ENCODE assay signal across 1 cellular context in the genomic region with DNA sequence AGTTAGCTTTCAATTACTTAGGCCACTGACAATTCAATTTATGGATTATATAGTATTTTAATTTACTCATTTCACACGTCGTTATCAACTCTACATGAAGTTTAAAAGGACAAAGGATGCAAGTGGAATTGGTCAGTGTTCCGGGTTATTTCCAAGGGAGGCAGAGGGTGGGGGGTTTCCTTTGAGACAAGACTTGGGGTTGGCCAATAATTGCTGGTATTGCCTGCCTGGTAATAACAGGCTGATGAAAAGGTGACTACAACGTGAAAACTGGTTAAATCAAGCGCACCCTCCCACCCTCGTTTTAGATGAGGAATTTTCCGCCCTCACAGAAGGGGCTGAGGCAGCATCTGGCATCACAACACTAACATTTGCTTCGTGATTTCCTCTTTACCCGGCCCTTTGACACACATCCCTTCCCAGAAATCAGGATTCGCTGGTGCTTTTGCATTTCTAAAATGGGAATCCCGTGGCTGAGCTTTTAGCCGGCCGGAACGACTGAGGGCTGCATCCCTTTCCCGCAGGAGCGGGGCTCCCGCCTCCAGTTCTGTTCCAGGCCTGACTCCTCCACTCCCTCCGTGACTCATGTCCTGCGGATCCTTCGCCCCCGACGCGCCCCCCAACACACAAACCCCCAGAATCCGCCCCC.
TF ChIP-seq lines count a peak whose summit lies in the region.

No MANE protein-coding gene starts in this region.

TF ChIP-seq in HEK293, 187 proteins besides CTCF, POLR2A, EP300 and RAD21 (continued from another document):
- TF ChIP-seq, protein P1, sequence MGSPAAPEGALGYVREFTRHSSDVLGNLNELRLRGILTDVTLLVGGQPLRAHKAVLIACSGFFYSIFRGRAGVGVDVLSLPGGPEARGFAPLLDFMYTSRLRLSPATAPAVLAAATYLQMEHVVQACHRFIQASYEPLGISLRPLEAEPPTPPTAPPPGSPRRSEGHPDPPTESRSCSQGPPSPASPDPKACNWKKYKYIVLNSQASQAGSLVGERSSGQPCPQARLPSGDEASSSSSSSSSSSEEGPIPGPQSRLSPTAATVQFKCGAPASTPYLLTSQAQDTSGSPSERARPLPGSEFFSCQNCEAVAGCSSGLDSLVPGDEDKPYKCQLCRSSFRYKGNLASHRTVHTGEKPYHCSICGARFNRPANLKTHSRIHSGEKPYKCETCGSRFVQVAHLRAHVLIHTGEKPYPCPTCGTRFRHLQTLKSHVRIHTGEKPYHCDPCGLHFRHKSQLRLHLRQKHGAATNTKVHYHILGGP (tag by site-specific recombination; IDR thresholded peaks at IDR 0.05) = no peak
- TF ChIP-seq ZNF423 (tag by site-specific recombination; IDR thresholded peaks at IDR 0.05) (no peak), ZNF837 (tag by site-specific recombination; IDR thresholded peaks at IDR 0.05) (no peak), ZNF548 (tag by site-specific recombination; IDR thresholded peaks at IDR 0.05) (no peak), ZNF664 (tag by site-specific recombination; IDR thresholded peaks at IDR 0.05) (peak; percentile 37; the same call in 1 of the 2 replicates), ZNF239 (tag by site-specific recombination; IDR thresholded peaks at IDR 0.05) (no peak), ZNF292 (tag by site-specific recombination; IDR thresholded peaks at IDR 0.05; ENCODE audit: borderline replicate concordance, low read depth) (no peak), ZBTB7A (tag by site-specific recombination; IDR thresholded peaks at IDR 0.05; ENCODE audit: low read depth) (no peak), ZNF701 (tag by site-specific recombination; IDR thresholded peaks at IDR 0.05) (no peak), EGR2 (tag by site-specific recombination; IDR thresholded peaks at IDR 0.05; ENCODE audit: low read depth) (peak; percentile 92; the same call in 1 of the 2 replicates), SP7 (tag by site-specific recombination; IDR thresholded peaks at IDR 0.05) (peak; percentile 97), ZNF341 (tag by site-specific recombination; IDR thresholded peaks at IDR 0.05; ENCODE audit: low read depth) (peak; percentile 98), ZNF544 (tag by site-specific recombination; IDR thresholded peaks at IDR 0.05) (no peak), ZNF16 (tag by site-specific recombination; IDR thresholded peaks at IDR 0.05; ENCODE audit: low read depth) (no peak), ZNF549 (tag by site-specific recombination; IDR thresholded peaks at IDR 0.05) (no peak), ZNF121 (tag by site-specific recombination; IDR thresholded peaks at IDR 0.05) (no peak), ZNF114 (tag by site-specific recombination; IDR thresholded peaks at IDR 0.05) (no peak), ZNF514 (tag by site-specific recombination; IDR thresholded peaks at IDR 0.05) (no peak), ZNF184 (tag by site-specific recombination; IDR thresholded peaks at IDR 0.05) (no peak), ZNF223 (tag by site-specific recombination; IDR thresholded peaks at IDR 0.05) (no peak), GLI2 (tag by site-specific recombination; IDR thresholded peaks at IDR 0.05; ENCODE audit: borderline replicate concordance, low read depth) (no peak)
- TF ChIP-seq, protein P2, sequence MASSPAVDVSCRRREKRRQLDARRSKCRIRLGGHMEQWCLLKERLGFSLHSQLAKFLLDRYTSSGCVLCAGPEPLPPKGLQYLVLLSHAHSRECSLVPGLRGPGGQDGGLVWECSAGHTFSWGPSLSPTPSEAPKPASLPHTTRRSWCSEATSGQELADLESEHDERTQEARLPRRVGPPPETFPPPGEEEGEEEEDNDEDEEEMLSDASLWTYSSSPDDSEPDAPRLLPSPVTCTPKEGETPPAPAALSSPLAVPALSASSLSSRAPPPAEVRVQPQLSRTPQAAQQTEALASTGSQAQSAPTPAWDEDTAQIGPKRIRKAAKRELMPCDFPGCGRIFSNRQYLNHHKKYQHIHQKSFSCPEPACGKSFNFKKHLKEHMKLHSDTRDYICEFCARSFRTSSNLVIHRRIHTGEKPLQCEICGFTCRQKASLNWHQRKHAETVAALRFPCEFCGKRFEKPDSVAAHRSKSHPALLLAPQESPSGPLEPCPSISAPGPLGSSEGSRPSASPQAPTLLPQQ (tag by site-specific recombination; IDR thresholded peaks at IDR 0.05) = no peak
- TF ChIP-seq, protein P3, sequence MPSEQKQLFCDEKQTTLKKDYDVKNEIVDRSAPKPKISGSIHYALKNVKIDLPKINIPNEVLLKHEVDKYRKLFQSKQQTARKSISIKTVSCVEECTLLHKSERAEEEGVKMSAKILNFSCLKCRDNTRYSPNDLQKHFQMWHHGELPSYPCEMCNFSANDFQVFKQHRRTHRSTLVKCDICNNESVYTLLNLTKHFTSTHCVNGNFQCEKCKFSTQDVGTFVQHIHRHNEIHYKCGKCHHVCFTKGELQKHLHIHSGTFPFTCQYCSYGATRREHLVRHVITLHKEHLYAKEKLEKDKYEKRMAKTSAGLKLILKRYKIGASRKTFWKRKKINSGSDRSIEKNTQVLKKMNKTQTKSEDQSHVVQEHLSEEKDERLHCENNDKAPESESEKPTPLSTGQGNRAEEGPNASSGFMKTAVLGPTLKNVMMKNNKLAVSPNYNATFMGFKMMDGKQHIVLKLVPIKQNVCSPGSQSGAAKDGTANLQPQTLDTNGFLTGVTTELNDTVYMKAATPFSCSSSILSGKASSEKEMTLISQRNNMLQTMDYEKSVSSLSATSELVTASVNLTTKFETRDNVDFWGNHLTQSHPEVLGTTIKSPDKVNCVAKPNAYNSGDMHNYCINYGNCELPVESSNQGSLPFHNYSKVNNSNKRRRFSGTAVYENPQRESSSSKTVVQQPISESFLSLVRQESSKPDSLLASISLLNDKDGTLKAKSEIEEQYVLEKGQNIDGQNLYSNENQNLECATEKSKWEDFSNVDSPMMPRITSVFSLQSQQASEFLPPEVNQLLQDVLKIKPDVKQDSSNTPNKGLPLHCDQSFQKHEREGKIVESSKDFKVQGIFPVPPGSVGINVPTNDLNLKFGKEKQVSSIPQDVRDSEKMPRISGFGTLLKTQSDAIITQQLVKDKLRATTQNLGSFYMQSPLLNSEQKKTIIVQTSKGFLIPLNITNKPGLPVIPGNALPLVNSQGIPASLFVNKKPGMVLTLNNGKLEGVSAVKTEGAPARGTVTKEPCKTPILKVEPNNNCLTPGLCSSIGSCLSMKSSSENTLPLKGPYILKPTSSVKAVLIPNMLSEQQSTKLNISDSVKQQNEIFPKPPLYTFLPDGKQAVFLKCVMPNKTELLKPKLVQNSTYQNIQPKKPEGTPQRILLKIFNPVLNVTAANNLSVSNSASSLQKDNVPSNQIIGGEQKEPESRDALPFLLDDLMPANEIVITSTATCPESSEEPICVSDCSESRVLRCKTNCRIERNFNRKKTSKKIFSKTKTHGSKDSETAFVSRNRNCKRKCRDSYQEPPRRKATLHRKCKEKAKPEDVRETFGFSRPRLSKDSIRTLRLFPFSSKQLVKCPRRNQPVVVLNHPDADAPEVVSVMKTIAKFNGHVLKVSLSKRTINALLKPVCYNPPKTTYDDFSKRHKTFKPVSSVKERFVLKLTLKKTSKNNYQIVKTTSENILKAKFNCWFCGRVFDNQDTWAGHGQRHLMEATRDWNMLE (tag by site-specific recombination; conservative IDR thresholded peaks at IDR 0.05; ENCODE audit: low read depth) = no peak; the same call in 1 of the 2 replicates
- TF ChIP-seq, protein P4, sequence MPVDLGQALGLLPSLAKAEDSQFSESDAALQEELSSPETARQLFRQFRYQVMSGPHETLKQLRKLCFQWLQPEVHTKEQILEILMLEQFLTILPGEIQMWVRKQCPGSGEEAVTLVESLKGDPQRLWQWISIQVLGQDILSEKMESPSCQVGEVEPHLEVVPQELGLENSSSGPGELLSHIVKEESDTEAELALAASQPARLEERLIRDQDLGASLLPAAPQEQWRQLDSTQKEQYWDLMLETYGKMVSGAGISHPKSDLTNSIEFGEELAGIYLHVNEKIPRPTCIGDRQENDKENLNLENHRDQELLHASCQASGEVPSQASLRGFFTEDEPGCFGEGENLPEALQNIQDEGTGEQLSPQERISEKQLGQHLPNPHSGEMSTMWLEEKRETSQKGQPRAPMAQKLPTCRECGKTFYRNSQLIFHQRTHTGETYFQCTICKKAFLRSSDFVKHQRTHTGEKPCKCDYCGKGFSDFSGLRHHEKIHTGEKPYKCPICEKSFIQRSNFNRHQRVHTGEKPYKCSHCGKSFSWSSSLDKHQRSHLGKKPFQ (tag by site-specific recombination; IDR thresholded peaks at IDR 0.05) = no peak
- TF ChIP-seq, protein P5, sequence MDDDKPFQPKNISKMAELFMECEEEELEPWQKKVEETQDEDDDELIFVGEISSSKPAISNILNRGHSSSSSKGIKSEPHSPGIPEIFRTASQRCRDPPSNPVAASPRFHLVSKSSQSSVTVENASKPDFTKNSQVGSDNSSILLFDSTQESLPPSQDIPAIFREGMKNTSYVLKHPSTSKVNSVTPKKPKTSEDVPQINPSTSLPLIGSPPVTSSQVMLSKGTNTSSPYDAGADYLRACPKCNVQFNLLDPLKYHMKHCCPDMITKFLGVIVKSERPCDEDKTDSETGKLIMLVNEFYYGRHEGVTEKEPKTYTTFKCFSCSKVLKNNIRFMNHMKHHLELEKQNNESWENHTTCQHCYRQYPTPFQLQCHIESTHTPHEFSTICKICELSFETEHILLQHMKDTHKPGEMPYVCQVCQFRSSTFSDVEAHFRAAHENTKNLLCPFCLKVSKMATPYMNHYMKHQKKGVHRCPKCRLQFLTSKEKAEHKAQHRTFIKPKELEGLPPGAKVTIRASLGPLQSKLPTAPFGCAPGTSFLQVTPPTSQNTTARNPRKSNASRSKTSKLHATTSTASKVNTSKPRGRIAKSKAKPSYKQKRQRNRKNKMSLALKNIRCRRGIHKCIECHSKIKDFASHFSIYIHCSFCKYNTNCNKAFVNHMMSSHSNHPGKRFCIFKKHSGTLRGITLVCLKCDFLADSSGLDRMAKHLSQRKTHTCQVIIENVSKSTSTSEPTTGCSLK (tag by site-specific recombination; IDR thresholded peaks at IDR 0.05) = no peak
